In genomic region chr9:119722384-119722783, GRCh38 we compare ENCODE assay signal across 27 cellular contexts.
"Had no signal": no experiment of that assay in that cellular context is flagged by ENCODE, and none has a peak within 500 bp of the region (broad histone marks: within the 10 kb centered on the region; RNA-seq: fewer than 3 reads in every experiment).

No MANE protein-coding gene starts in this region.

- H3K4me1 ChIP-seq: left ventricle myocardium inferior, pancreas, prostate gland, suprapubic skin, tibial artery, upper lobe of right lung had no signal

- H3K27me3 ChIP-seq: pancreas, suprapubic skin, upper lobe of right lung had no signal

- H3K9me3 Mint-ChIP-seq: mesothelial cell of epicardium, nephron progenitor cell had no signal

- H3K36me3 ChIP-seq: left ventricle myocardium inferior, pancreas, prostate gland, suprapubic skin, thoracic aorta, tibial artery, upper lobe of right lung had no signal

- ATAC-seq: natural killer cell; pancreas; right cardiac atrium; sciatic nerve; stimulated activated naive B cell treated with anti-CD40 and anti-IgM and Interleukin-4, amounts not matched to agents 10 μg/mL and 1 μg/mL and 100 μg/mL, for 72 hours; stimulated activated naive CD8-positive, alpha-beta T cell treated with anti-CD3 and anti-CD28 coated beads, Interleukin-15, Interleukin-2, amounts not matched to agents 100 U/mL and 50 U/mL, for 24 hours; upper lobe of right lung had no signal

- H3K9me3 ChIP-seq: left ventricle myocardium inferior, pancreas, prostate gland, suprapubic skin, thoracic aorta, tibial artery, upper lobe of right lung had no signal

- H3K27ac ChIP-seq: left ventricle myocardium inferior, pancreas, prostate gland, skin epidermis, suprapubic skin, thoracic aorta, tibial artery, upper lobe of right lung had no signal

- H3K36me3 Mint-ChIP-seq: mesothelial cell of epicardium; naive B cell; natural killer cell; stimulated activated naive B cell treated with anti-CD40 and anti-IgM and Interleukin-4, amounts not matched to agents 10 μg/mL and 1 μg/mL and 100 μg/mL, for 72 hours had no signal

- DNase-seq: hippocampal formation; islet precursor cell; left ventricle myocardium inferior; mesendoderm; naive B cell; natural killer cell; nephron progenitor cell; pancreas; posterior cingulate gyrus; retina; right cardiac atrium; stimulated activated CD4-positive, alpha-beta T cell treated with anti-CD3 and anti-CD28 coated beads, Interleukin-12 subunit alpha, Interleukin-12 subunit beta, amount 100 ng/mL, for 4 hours; stimulated activated CD4-positive, alpha-beta T cell treated with anti-CD3 and anti-CD28 coated beads, Interleukin-15, amount 100 ng/mL, for 24 hours; stimulated activated CD4-positive, alpha-beta T cell treated with anti-CD3 and anti-CD28 coated beads, Interleukin-2, amount 100 ng/mL, for 24 hours; stimulated activated CD4-positive, alpha-beta T cell treated with anti-CD3 and anti-CD28 coated beads, Interleukin-4, amount 100 ng/mL, for 1 hour; stimulated activated naive B cell treated with anti-CD40 and anti-IgM and Interleukin-4, amounts not matched to agents 10 μg/mL and 1 μg/mL and 100 μg/mL, for 72 hours; stimulated activated naive CD8-positive, alpha-beta T cell treated with anti-CD3 and anti-CD28 coated beads, Interleukin-15, Interleukin-2, amounts not matched to agents 100 U/mL and 50 U/mL, for 24 hours; tibial artery; trophoblast cell; upper lobe of right lung had no signal

- H3K4me1 Mint-ChIP-seq: mesothelial cell of epicardium; naive B cell; natural killer cell; nephron progenitor cell; stimulated activated naive B cell treated with anti-CD40 and anti-IgM and Interleukin-4, amounts not matched to agents 10 μg/mL and 1 μg/mL and 100 μg/mL, for 72 hours had no signal

- H3K4me3 ChIP-seq: left ventricle myocardium inferior, lung, pancreas, prostate gland, skin epidermis, suprapubic skin, thoracic aorta, tibial artery, upper lobe of right lung had no signal

- H3K27ac Mint-ChIP-seq: mesothelial cell of epicardium; naive B cell; natural killer cell; nephron progenitor cell; stimulated activated naive B cell treated with anti-CD40 and anti-IgM and Interleukin-4, amounts not matched to agents 10 μg/mL and 1 μg/mL and 100 μg/mL, for 72 hours had no signal

- H3K4me3 Mint-ChIP-seq: mesothelial cell of epicardium; naive B cell; natural killer cell; nephron progenitor cell; stimulated activated naive B cell treated with anti-CD40 and anti-IgM and Interleukin-4, amounts not matched to agents 10 μg/mL and 1 μg/mL and 100 μg/mL, for 72 hours had no signal
